Comparison of ENCODE assay signal across 26 cellular contexts in genomic region chr1:14613915-14614314, GRCh38.
"Had no signal": no experiment of that assay in that cellular context is flagged by ENCODE, and none has a peak within 500 bp of the region (broad histone marks: within the 10 kb centered on the region; RNA-seq: fewer than 3 reads in every experiment).

No MANE protein-coding gene starts in this region.

- H3K27me3 Mint-ChIP-seq: activated CD4-positive, alpha-beta T cell treated with anti-CD3 and anti-CD28 coated beads, Interleukin-2, amount 10 ng/mL, durations not matched to agents 24 days and 14 days; activated CD8-positive, alpha-beta T cell treated with anti-CD3 and anti-CD28 coated beads for 36 hours; activated naive CD8-positive, alpha-beta T cell treated with anti-CD3 and anti-CD28 coated beads for 36 hours; activated T-helper 17 cell treated with anti-CD3 and anti-CD28 coated beads, Interleukin-2, amount 50 U/mL, for 72 hours had no signal

- H3K4me1 Mint-ChIP-seq: activated CD4-positive, alpha-beta T cell treated with anti-CD3 and anti-CD28 coated beads, Interleukin-2, amount 10 ng/mL, durations not matched to agents 24 days and 14 days; activated naive CD8-positive, alpha-beta T cell treated with anti-CD3 and anti-CD28 coated beads for 36 hours; activated T-helper 17 cell treated with anti-CD3 and anti-CD28 coated beads, Interleukin-2, amount 50 U/mL, for 72 hours; naive B cell; stimulated activated naive CD8-positive, alpha-beta T cell treated with anti-CD3 and anti-CD28 coated beads, Interleukin-15, amount 100 ng/mL, for 72 hours had no signal

- H3K27ac Mint-ChIP-seq: activated CD4-positive, alpha-beta T cell treated with anti-CD3 and anti-CD28 coated beads, Interleukin-2, amount 10 ng/mL, durations not matched to agents 24 days and 14 days; activated CD8-positive, alpha-beta T cell treated with anti-CD3 and anti-CD28 coated beads for 36 hours; activated naive CD8-positive, alpha-beta T cell treated with anti-CD3 and anti-CD28 coated beads for 36 hours; activated T-helper 17 cell treated with anti-CD3 and anti-CD28 coated beads, Interleukin-2, amount 50 U/mL, for 72 hours; naive B cell; stimulated activated naive CD8-positive, alpha-beta T cell treated with anti-CD3 and anti-CD28 coated beads, Interleukin-15, amount 100 ng/mL, for 72 hours; T-helper 2 cell treated with Interferon-gamma antibody and Interleukin-4, amounts not matched to agents 5 μg/mL and 100 μg/mL, for 36 hours had no signal

- H3K4me3 ChIP-seq: body of pancreas, gastrocnemius medialis, left ventricle myocardium inferior, mucosa of descending colon, prostate gland, right atrium auricular region, thoracic aorta, upper lobe of right lung had no signal

- H3K4me3 Mint-ChIP-seq: activated CD4-positive, alpha-beta T cell treated with anti-CD3 and anti-CD28 coated beads, Interleukin-2, amount 10 ng/mL, durations not matched to agents 24 days and 14 days; activated CD8-positive, alpha-beta T cell treated with anti-CD3 and anti-CD28 coated beads for 36 hours; activated naive CD8-positive, alpha-beta T cell treated with anti-CD3 and anti-CD28 coated beads for 36 hours; activated T-helper 17 cell treated with anti-CD3 and anti-CD28 coated beads, Interleukin-2, amount 50 U/mL, for 72 hours; naive B cell; neural crest cell; stimulated activated naive CD8-positive, alpha-beta T cell treated with anti-CD3 and anti-CD28 coated beads, Interleukin-15, amount 100 ng/mL, for 72 hours; T-helper 2 cell treated with Interferon-gamma antibody and Interleukin-4, amounts not matched to agents 5 μg/mL and 100 μg/mL, for 36 hours had no signal

- H3K36me3 Mint-ChIP-seq: activated naive CD8-positive, alpha-beta T cell treated with anti-CD3 and anti-CD28 coated beads for 36 hours had no signal

- DNase-seq: activated CD4-positive, alpha-beta T cell treated with anti-CD3 and anti-CD28 coated beads, Interleukin-2, amount 10 ng/mL, durations not matched to agents 24 days and 14 days; activated CD8-positive, alpha-beta T cell treated with anti-CD3 and anti-CD28 coated beads for 36 hours; activated naive CD4-positive, alpha-beta T cell; activated naive CD8-positive, alpha-beta T cell treated with anti-CD3 and anti-CD28 coated beads for 36 hours; activated T-cell treated with anti-CD3 and anti-CD28 coated beads, Interleukin-2, amount 50 U/mL, for 1 hour; amniotic stem cell; body of pancreas; central memory CD4-positive, alpha-beta T cell; cortex of kidney; effector CD4-positive, alpha-beta T cell; gastrocnemius medialis; kidney; left ventricle myocardium inferior; mammary epithelial cell; mucosa of descending colon; naive B cell; stimulated activated CD4-positive, alpha-beta T cell treated with anti-CD3 and anti-CD28 coated beads, Interleukin-12 subunit alpha, Interleukin-12 subunit beta, amount 100 ng/mL, for 4 hours; stimulated activated CD4-positive, alpha-beta T cell treated with anti-CD3 and anti-CD28 coated beads, Interleukin-1b, Interleukin-23, amount 100 ng/mL, for 48 hours; stimulated activated naive CD8-positive, alpha-beta T cell treated with anti-CD3 and anti-CD28 coated beads, Interleukin-15, amount 100 ng/mL, for 72 hours; upper lobe of right lung had no signal

- FAIRE-seq: kidney had no signal

- H3K27me3 ChIP-seq: body of pancreas, gastrocnemius medialis, right atrium auricular region, upper lobe of right lung had no signal

- H3K27ac ChIP-seq: gastrocnemius medialis, left ventricle myocardium inferior, prostate gland, right atrium auricular region, thoracic aorta, upper lobe of right lung had no signal

- H3K9me3 Mint-ChIP-seq: neural crest cell; T-helper 2 cell treated with Interferon-gamma antibody and Interleukin-4, amounts not matched to agents 5 μg/mL and 100 μg/mL, for 36 hours had no signal
